Comparison of ENCODE assay signal across 10 cellular contexts in the genomic region with DNA sequence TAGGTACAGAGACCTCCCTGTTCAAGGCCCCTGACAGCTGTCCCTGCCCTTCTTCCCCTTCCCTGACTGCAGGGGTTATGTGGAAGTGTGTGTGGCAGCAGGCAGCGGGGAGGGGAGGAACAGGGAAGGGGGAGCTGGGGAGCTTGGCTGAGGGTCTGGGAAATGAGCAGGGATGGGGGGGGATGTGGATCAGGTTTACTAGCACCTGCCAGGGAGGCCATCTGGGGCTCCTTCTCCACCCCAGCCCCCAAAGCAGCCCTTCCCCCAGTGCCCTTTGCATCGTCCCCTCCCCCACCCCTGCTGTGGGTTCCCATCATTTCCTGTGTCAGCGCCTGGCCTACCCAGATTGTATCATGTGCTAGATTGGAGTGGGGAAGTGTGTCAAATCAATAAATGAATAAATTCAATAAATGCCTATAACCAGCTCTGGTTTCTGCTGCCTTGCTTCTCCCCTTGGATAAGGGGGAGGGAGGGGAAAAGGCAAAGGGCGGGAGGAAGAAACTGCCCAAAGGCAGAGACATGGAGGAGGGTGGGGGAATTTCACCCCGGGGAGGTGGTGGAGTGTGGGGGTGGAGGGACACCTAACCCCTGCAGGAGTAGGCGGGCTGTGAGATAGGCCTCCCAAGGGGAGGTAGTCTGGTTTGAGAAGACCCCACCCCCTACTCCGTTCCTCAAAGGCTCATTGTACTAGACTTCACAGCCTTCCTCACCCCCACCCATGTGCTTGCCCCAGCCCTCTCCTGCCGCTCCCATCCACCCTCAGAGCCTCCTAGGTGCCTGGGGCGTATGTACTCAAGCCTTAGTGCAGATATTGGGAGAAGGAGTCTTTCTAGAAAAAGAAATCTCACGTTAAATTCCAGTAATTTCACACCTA. TPM values are rescaled to one million over a fixed set of nuclear protein-coding genes. Genes with fewer than 3 reads are reported as not detected.
A peak's percentile ranks its signal among the peaks of the same experiment; 100 is the strongest.
DNase-seq lines count a peak whose midpoint lies in the region; ATAC-seq, FAIRE-seq and TF ChIP-seq lines count a peak whose summit lies in the region.
"Had no signal": no experiment of that assay in that cellular context is flagged by ENCODE, and none has a peak within 500 bp of the region (broad histone marks: within the 10 kb centered on the region; RNA-seq: fewer than 3 reads in every experiment).

No MANE protein-coding gene starts in this region.

- POLR2A ChIA-PET in OCI-LY7 (lab: Charles Lee): interaction anchor here (1.5 to 3.6 kb wide), 3 partner anchors 9 to 262 kb away, joined by 4 to 17 read pairs (median 10); partner anchors contain the start of genes IL2RG, MED12 and TAF1

- H3K36me3 ChIP-seq in OCI-LY7 (ENCODE audit: insufficient read depth, low read length) (peaks cover 15% of the 10 kb centered on the region), mesenchymal stem cell (ENCODE audit: control insufficient read depth in 1 of 2, insufficient read depth in 2 of 2, low read depth in 1 of 2, low read length in 2 of 2) (no peaks in the 10 kb centered on the region)

- H4K8ac ChIP-seq in mesenchymal stem cell (ENCODE audit: low read length): peak overlapping the region; percentile 94

- intact Hi-C loops in OCI-LY7 (cut with micrococcal nuclease; ENCODE audit: unreplicated experiment): no loop called here

- ATAC-seq in HG03521 (IDR thresholded peaks at IDR 0.05; ENCODE audit: unreplicated experiment) (no peak), GM18520 (IDR thresholded peaks at IDR 0.05; ENCODE audit: unreplicated experiment) (no peak)

- no peak overlapping the region for H3K14ac ChIP-seq in mesenchymal stem cell (ENCODE audit: low read length in 2 of 2)

- H3K4me1 ChIP-seq in OCI-LY7 (ENCODE audit: insufficient read depth, low read length, poor library complexity, severe bottlenecking) (peaks cover 25% of the 10 kb centered on the region), mesenchymal stem cell (ENCODE audit: control insufficient read depth, insufficient read depth, low read depth, low read length) (peaks cover 4% of the 10 kb centered on the region)

- H2BK15ac ChIP-seq in mesenchymal stem cell (ENCODE audit: low read depth, poor library complexity, severe bottlenecking): peak overlapping the region; percentile 23

- H3K9ac ChIP-seq in mesenchymal stem cell (ENCODE audit: low read length): no peak overlapping the region

- no peaks in the 10 kb centered on the region for H3K9me2 ChIP-seq in OCI-LY7 (ENCODE audit: insufficient read depth, low read length)

- peak overlapping the region; percentile 80 to 86 for H3K18ac ChIP-seq in mesenchymal stem cell (ENCODE audit: low read depth in 1 of 2, low read length in 2 of 2)

- H3K79me2 ChIP-seq in OCI-LY7 (ENCODE audit: insufficient read depth, low read depth, low read length): no peaks in the 10 kb centered on the region

- H3K23ac ChIP-seq in mesenchymal stem cell (ENCODE audit: low read length in 2 of 2): no peak overlapping the region

- CTCF ChIA-PET in OCI-LY7 (lab: Charles Lee; ENCODE audit: unreplicated experiment): no interaction called here

- no TSS peak for BruUV-seq in OCI-LY7 (replicated peaks; lab: Mats Ljungman, UMichigan)

- no peak for FAIRE-seq in urothelium cell line (lab: Jason Lieb, UNC)
- FAIRE-seq: TTC549 had no signal

- no peaks in the 10 kb centered on the region for H3K79me1 ChIP-seq in mesenchymal stem cell (replicated peaks; ENCODE audit: low read length, poor library complexity, severe bottlenecking)

- H2BK5ac ChIP-seq in mesenchymal stem cell (ENCODE audit: low read depth, low read length, poor library complexity, severe bottlenecking): no peak overlapping the region

- H2AK5ac ChIP-seq in mesenchymal stem cell (ENCODE audit: low read length, severe bottlenecking): no peak overlapping the region

- WGBS in mesenchymal stem cell: 40% methylated on average over 1 of the region's 10 CpGs

- H3K27me3 ChIP-seq in mesenchymal stem cell (ENCODE audit: control insufficient read depth in 1 of 2, insufficient read depth in 1 of 2, low read length in 2 of 2): peaks cover 12 to 40% of the 10 kb centered on the region in 2 experiments

- DNase-seq in NOMO-1 treated with DMSO at 0.1 percent for 48 hours (lab: John Stamatoyannopoulos, UW; ENCODE audit: unreplicated experiment): peak; percentile 24
- no peak for DNase-seq in NOMO-1 treated with dmso at 0.1 percent for 144 hours (lab: John Stamatoyannopoulos, UW; ENCODE audit: unreplicated experiment)
- DNase-seq in OCI-LY7 (ENCODE audit: low spot score): peak; percentile 60
- peak in 3 of 4 experiments; percentile 10 to 42 (median 17) for DNase-seq in activated naive CD4-positive, alpha-beta T cell (lab: John Stamatoyannopoulos, UW)
- DNase-seq in mesenchymal stem cell: no peak
- peak; percentile 10 for DNase-seq in urothelium cell line (ENCODE audit: low spot score)

- H3K4me2 ChIP-seq in OCI-LY7 (ENCODE audit: low read length) (peak overlapping the region; percentile 67), mesenchymal stem cell (ENCODE audit: low read length, poor library complexity, severe bottlenecking) (no peak overlapping the region)

- H2AFZ ChIP-seq in OCI-LY7 (ENCODE audit: low read length) (peak overlapping the region; percentile 26; the same call in 1 of the 2 replicates), mesenchymal stem cell (ENCODE audit: low read depth, low read length) (no peak overlapping the region)

- H4K20me1 ChIP-seq in OCI-LY7 (ENCODE audit: insufficient read depth, low read length): no peaks in the 10 kb centered on the region

- peak overlapping the region; percentile 61 for H3K27ac ChIP-seq in OCI-LY7 (ENCODE audit: low read depth, low read length, poor library complexity, severe bottlenecking)
- H3K27ac ChIP-seq in mesenchymal stem cell (ENCODE audit: low read length, poor library complexity, severe bottlenecking): no peak overlapping the region

- peak overlapping the region; percentile 81 to 87 for H3K4ac ChIP-seq in mesenchymal stem cell (ENCODE audit: low read depth in 1 of 2, low read length in 2 of 2)

- peak overlapping the region; percentile 54 to 83 for H2BK12ac ChIP-seq in mesenchymal stem cell (ENCODE audit: low read length in 2 of 2)

- H3K4me3 ChIP-seq in OCI-LY7 (ENCODE audit: low read depth, low read length, poor library complexity, severe bottlenecking) (peak overlapping the region; percentile 37), mesenchymal stem cell (ENCODE audit: insufficient read depth in 1 of 2, low read depth in 1 of 2, low read length in 2 of 2) (no peak overlapping the region)

- H4K91ac ChIP-seq in mesenchymal stem cell (ENCODE audit: low read length): peak overlapping the region; percentile 75

- no peak for TF ChIP-seq CTCF in OCI-LY7 (conservative IDR thresholded peaks at IDR 0.05; ENCODE audit: low read length)

- H3K9me3 ChIP-seq in OCI-LY7 (ENCODE audit: low read length) (no peaks in the 10 kb centered on the region), mesenchymal stem cell (ENCODE audit: control insufficient read depth, low read length) (no peaks in the 10 kb centered on the region)

- H2BK120ac ChIP-seq in mesenchymal stem cell (ENCODE audit: low read depth, low read length): peak overlapping the region; percentile 79

RNA-seq across cellular contexts. Expression of gene CXorf65, which starts 3.2 kb away (rescaled TPM):
- total RNA-seq in OCI-LY7 (2014; rRNA removed; shearing (Covaris generic)): 1.1 and 3.2 TPM in 2 replicates
- total RNA-seq in OCI-LY7 (2022): 1.8 and 5.1 TPM in 2 replicates
- not detected for polyA plus RNA-seq in mesenchymal stem cell (2013, experiment 1 of 2)
- polyA plus RNA-seq in mesenchymal stem cell (2013, experiment 2 of 2): not detected
- polyA plus RNA-seq: AG04450 had no signal

RNA-seq across cellular contexts. Expression of gene FOXO4, which starts 7.7 kb away (rescaled TPM):
- total RNA-seq in OCI-LY7 (2014; rRNA removed; shearing (Covaris generic)): 3.8 and 6.7 TPM in 2 replicates
- 12.1 and 12.8 TPM in 2 replicates for total RNA-seq in OCI-LY7 (2022)
- 5.2 TPM for polyA plus RNA-seq in mesenchymal stem cell (2013, experiment 1 of 2)
- 4.3 TPM for polyA plus RNA-seq in mesenchymal stem cell (2013, experiment 2 of 2)

RNA-seq across cellular contexts. Expression of gene IL2RG, which starts 8.0 kb away (rescaled TPM):
- 20.5 and 21.5 TPM in 2 replicates for total RNA-seq in OCI-LY7 (2014; rRNA removed; shearing (Covaris generic))
- 33.3 and 33.6 TPM in 2 replicates for total RNA-seq in OCI-LY7 (2022)
- polyA plus RNA-seq in mesenchymal stem cell (2013, experiment 1 of 2): not detected
- polyA plus RNA-seq in mesenchymal stem cell (2013, experiment 2 of 2): not detected
- polyA plus RNA-seq: AG04450 had no signal

RNA-seq across cellular contexts. Expression of gene MED12, which starts 15.0 kb away (rescaled TPM):
- total RNA-seq in OCI-LY7 (2014; rRNA removed; shearing (Covaris generic)): 20.5 and 23.1 TPM in 2 replicates
- total RNA-seq in OCI-LY7 (2022): 31.1 and 38.8 TPM in 2 replicates
- 12.0 TPM for polyA plus RNA-seq in mesenchymal stem cell (2013, experiment 1 of 2)
- polyA plus RNA-seq in mesenchymal stem cell (2013, experiment 2 of 2): 11.1 TPM

RNA-seq across cellular contexts. Expression of gene SNX12, which starts 35.2 kb away (rescaled TPM):
- 21.3 and 24.8 TPM in 2 replicates for total RNA-seq in OCI-LY7 (2014; rRNA removed; shearing (Covaris generic))
- total RNA-seq in OCI-LY7 (2022): 27.4 and 28.7 TPM in 2 replicates
- 108 TPM for polyA plus RNA-seq in mesenchymal stem cell (2013, experiment 1 of 2)
- polyA plus RNA-seq in mesenchymal stem cell (2013, experiment 2 of 2): 108 TPM

Comparison
In these comparisons a context has a peak if more than half of its experiments do, and no peak if none do; other contexts are left out.
1. DNase-seq: peak in NOMO-1 treated with DMSO at 0.1 percent for 48 hours (single experiment), OCI-LY7 (single experiment), activated naive CD4-positive, alpha-beta T cell (3 of 4) and urothelium cell line (single experiment); none in NOMO-1 treated with dmso at 0.1 percent for 144 hours (single experiment) and mesenchymal stem cell (single experiment).